In genomic region chr6:87139236-87139635, GRCh38 we compare ENCODE assay signal across 8 cellular contexts. TPM values are rescaled to one million over a fixed set of nuclear protein-coding genes. Genes with fewer than 3 reads are reported as not detected.
DNase-seq lines count a peak whose midpoint lies in the region; ATAC-seq and TF ChIP-seq lines count a peak whose summit lies in the region.

No MANE protein-coding gene starts in this region.

- POLR2A ChIA-PET in activated CD4-positive, alpha-beta T cell treated with anti-CD3 and anti-CD28 coated beads, Interleukin-2, amount 10 ng/mL, durations not matched to agents 7 days and 5 days (lab: Charles Lee), result interaction anchor here (0.6 kb wide), 1 partner anchor 60 kb away, joined by 3 read pairs; no protein-coding TSS in a partner anchor

- no peaks in the 10 kb centered on the region for H3K9me2 ChIP-seq in GM23338 (ENCODE audit: insufficient read depth)

- peaks cover 30% of the 10 kb centered on the region for H3K9me3 Mint-ChIP-seq in GM23338
- H3K9me3 Mint-ChIP-seq in activated CD4-positive, alpha-beta T cell treated with anti-CD3 and anti-CD28 coated beads, Interleukin-2, amount 10 ng/mL, durations not matched to agents 7 days and 5 days, result no peaks in the 10 kb centered on the region

- no peaks in the 10 kb centered on the region for H3K27me3 Mint-ChIP-seq in GM23338 (ENCODE audit: insufficient read depth, low read depth, poor library complexity)
- H3K27me3 Mint-ChIP-seq in activated CD4-positive, alpha-beta T cell treated with anti-CD3 and anti-CD28 coated beads, Interleukin-2, amount 10 ng/mL, durations not matched to agents 7 days and 5 days, result peaks cover 46% of the 10 kb centered on the region

- no peak overlapping the region for H3K4me2 ChIP-seq in GM23338

- no peak overlapping the region for H3K27ac ChIP-seq in cardiac muscle cell
- H3K27ac ChIP-seq in GM23338 (ENCODE audit: low read depth), result no peak overlapping the region

- CTCF ChIA-PET in activated CD4-positive, alpha-beta T cell treated with anti-CD3 and anti-CD28 coated beads, Interleukin-2, amount 10 ng/mL, durations not matched to agents 7 days and 5 days (lab: Charles Lee), result interaction anchor here (0.6 to 2.1 kb wide), 4 partner anchors 14 to 1148 kb away, joined by 3 to 8 read pairs (median 5); partner anchors contain the start of gene ZNF292

- no peak overlapping the region for H3K27ac Mint-ChIP-seq in GM23338
- H3K27ac Mint-ChIP-seq in activated CD4-positive, alpha-beta T cell treated with anti-CD3 and anti-CD28 coated beads, Interleukin-2, amount 10 ng/mL, durations not matched to agents 7 days and 5 days, result no peak overlapping the region

- intact Hi-C loops in cardiac septum (cut with DNase I), result loop anchor here (5.0 kb wide), 1 partner anchor 98 kb away; no protein-coding TSS in a partner anchor
- intact Hi-C loops in sciatic nerve (cut with DNase I), result no loop called here

- H3K4me1 Mint-ChIP-seq in GM23338, result no peaks in the 10 kb centered on the region; the same call in 2 of the 3 replicates
- peaks cover 1% of the 10 kb centered on the region for H3K4me1 Mint-ChIP-seq in activated CD4-positive, alpha-beta T cell treated with anti-CD3 and anti-CD28 coated beads, Interleukin-2, amount 10 ng/mL, durations not matched to agents 7 days and 5 days

- H3K4me3 Mint-ChIP-seq in GM23338, result no peak overlapping the region
- H3K4me3 Mint-ChIP-seq in activated CD4-positive, alpha-beta T cell treated with anti-CD3 and anti-CD28 coated beads, Interleukin-2, amount 10 ng/mL, durations not matched to agents 7 days and 5 days, result no peak overlapping the region

- H3K36me3 ChIP-seq in cardiac muscle cell (no peaks in the 10 kb centered on the region), GM23338 (ENCODE audit: insufficient read depth) (no peaks in the 10 kb centered on the region)

- H3K27me3 ChIP-seq in cardiac muscle cell, result no peaks in the 10 kb centered on the region
- no peaks in the 10 kb centered on the region for H3K27me3 ChIP-seq in GM23338 (ENCODE audit: insufficient read depth)

- ATAC-seq in GM23338 (peak; percentile 70), sciatic nerve (peak; percentile 68), GM21423 (IDR thresholded peaks at IDR 0.05; ENCODE audit: unreplicated experiment) (no peak)

- H4K20me1 ChIP-seq in GM23338 (replicated peaks; ENCODE audit: insufficient read depth), result no peaks in the 10 kb centered on the region

- H3K4me1 ChIP-seq in cardiac muscle cell (ENCODE audit: low read depth) (no peaks in the 10 kb centered on the region), GM23338 (ENCODE audit: insufficient read depth) (no peaks in the 10 kb centered on the region)

- no peak overlapping the region for H3K4me3 ChIP-seq in cardiac muscle cell
- H3K4me3 ChIP-seq in GM23338, result no peak overlapping the region

- TF ChIP-seq CTCF in cardiac muscle cell (IDR thresholded peaks at IDR 0.05; ENCODE audit: low read depth, low read length), result peak; percentile 67
- peak; percentile 84 to 87 for TF ChIP-seq CTCF in GM23338 (conservative IDR thresholded peaks at IDR 0.05; ENCODE audit: low read depth in 2 of 2)

- no peaks in the 10 kb centered on the region for H3F3A ChIP-seq in GM23338 (replicated peaks; ENCODE audit: low read depth)

- no peak overlapping the region for H2AFZ ChIP-seq in GM23338

- DNase-seq in cardiac muscle cell (ENCODE audit: low read depth in 1 of 2, low spot score in 1 of 2) (peak; percentile 17 to 61), cardiac septum (ENCODE audit: low spot score) (no peak), GM23338 (ENCODE audit: low spot score) (peak; percentile 83), NCI-H2029 treated with DMSO at 0.1 percent for 48 hours (lab: John Stamatoyannopoulos, UW) (peak; percentile 46), germinal center (ENCODE audit: low spot score) (peak; percentile 67), sciatic nerve (ENCODE audit: low spot score) (no peak)
- DNase-seq in activated CD4-positive, alpha-beta T cell treated with anti-CD3 and anti-CD28 coated beads, Interleukin-2, amount 10 ng/mL, durations not matched to agents 7 days and 5 days, result peak; percentile 70

- H3K9me3 ChIP-seq in cardiac muscle cell (ENCODE audit: low read depth), result no peaks in the 10 kb centered on the region

- H3K79me2 ChIP-seq in GM23338 (replicated peaks; ENCODE audit: insufficient read depth), result no peaks in the 10 kb centered on the region

- peaks cover 13% of the 10 kb centered on the region for H3K36me3 Mint-ChIP-seq in GM23338 (ENCODE audit: low read depth)
- H3K36me3 Mint-ChIP-seq in activated CD4-positive, alpha-beta T cell treated with anti-CD3 and anti-CD28 coated beads, Interleukin-2, amount 10 ng/mL, durations not matched to agents 7 days and 5 days (ENCODE audit: low read depth), result no peaks in the 10 kb centered on the region

TF ChIP-seq in GM23338, 12 proteins besides CTCF, POLR2A, EP300 and RAD21:
- no peak for TF ChIP-seq CREB1 (CRISPR knock-in tag; IDR thresholded peaks at IDR 0.05; ENCODE audit: low read depth)
- no peak for TF ChIP-seq REST (IDR thresholded peaks at IDR 0.05; ENCODE audit: unreplicated experiment)
- TF ChIP-seq JUNB (IDR thresholded peaks at IDR 0.05; ENCODE audit: unreplicated experiment), result no peak
- TF ChIP-seq, protein P1, sequence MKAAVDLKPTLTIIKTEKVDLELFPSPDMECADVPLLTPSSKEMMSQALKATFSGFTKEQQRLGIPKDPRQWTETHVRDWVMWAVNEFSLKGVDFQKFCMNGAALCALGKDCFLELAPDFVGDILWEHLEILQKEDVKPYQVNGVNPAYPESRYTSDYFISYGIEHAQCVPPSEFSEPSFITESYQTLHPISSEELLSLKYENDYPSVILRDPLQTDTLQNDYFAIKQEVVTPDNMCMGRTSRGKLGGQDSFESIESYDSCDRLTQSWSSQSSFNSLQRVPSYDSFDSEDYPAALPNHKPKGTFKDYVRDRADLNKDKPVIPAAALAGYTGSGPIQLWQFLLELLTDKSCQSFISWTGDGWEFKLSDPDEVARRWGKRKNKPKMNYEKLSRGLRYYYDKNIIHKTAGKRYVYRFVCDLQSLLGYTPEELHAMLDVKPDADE (IDR thresholded peaks at IDR 0.05), result no peak

RNA-seq across cellular contexts. Expression of gene ZNF292, which starts 16.1 kb away (rescaled TPM):
- total RNA-seq in cardiac muscle cell, result 43.3 and 48.7 TPM in 2 replicates
- polyA plus RNA-seq in cardiac muscle cell, result 50.4 and 60.1 TPM in 2 replicates
- total RNA-seq in cardiac septum, result 34.5 TPM
- 39.8 and 45.7 TPM in 2 replicates for total RNA-seq in GM23338 (2014; rRNA removed; shearing (Covaris generic))
- polyA plus RNA-seq in GM23338 (2016; fragmentation: Nextera tagmentation; extraction: Ambion mirVana), result 47.9 and 67.9 TPM in 2 replicates
- 10 to 100 TPM; 51.5 to 56.0 TPM for total RNA-seq in activated CD4-positive, alpha-beta T cell treated with anti-CD3 and anti-CD28 coated beads, Interleukin-2, amount 10 ng/mL, durations not matched to agents 7 days and 5 days
- 96.2 TPM for total RNA-seq in sciatic nerve

RNA-seq across cellular contexts. Expression of gene CGA, which starts 44.3 kb away (rescaled TPM):
- total RNA-seq in cardiac muscle cell, result 0.53 TPM in 1 of 2 replicates, not detected in the other
- 0.51 and 1.2 TPM in 2 replicates for polyA plus RNA-seq in cardiac muscle cell
- total RNA-seq in cardiac septum, result not detected
- total RNA-seq in GM23338 (2014; rRNA removed; shearing (Covaris generic)), result not detected in 2 replicates
- polyA plus RNA-seq in GM23338 (2016; fragmentation: Nextera tagmentation; extraction: Ambion mirVana), result not detected in 2 replicates
- not detected for total RNA-seq in activated CD4-positive, alpha-beta T cell treated with anti-CD3 and anti-CD28 coated beads, Interleukin-2, amount 10 ng/mL, durations not matched to agents 7 days and 5 days
- total RNA-seq in sciatic nerve, result not detected

Comparison
In these comparisons a context has a peak if more than half of its experiments do, and no peak if none do; other contexts are left out.
1. DNase-seq: peak in cardiac muscle cell (2 of 2), GM23338 (single experiment), NCI-H2029 treated with DMSO at 0.1 percent for 48 hours (single experiment), activated CD4-positive, alpha-beta T cell treated with anti-CD3 and anti-CD28 coated beads, Interleukin-2, amount 10 ng/mL, durations not matched to agents 7 days and 5 days (single experiment) and germinal center (single experiment); none in cardiac septum (single experiment) and sciatic nerve (single experiment).